15 cellular contexts compared by ENCODE assay signal in the genomic region with DNA sequence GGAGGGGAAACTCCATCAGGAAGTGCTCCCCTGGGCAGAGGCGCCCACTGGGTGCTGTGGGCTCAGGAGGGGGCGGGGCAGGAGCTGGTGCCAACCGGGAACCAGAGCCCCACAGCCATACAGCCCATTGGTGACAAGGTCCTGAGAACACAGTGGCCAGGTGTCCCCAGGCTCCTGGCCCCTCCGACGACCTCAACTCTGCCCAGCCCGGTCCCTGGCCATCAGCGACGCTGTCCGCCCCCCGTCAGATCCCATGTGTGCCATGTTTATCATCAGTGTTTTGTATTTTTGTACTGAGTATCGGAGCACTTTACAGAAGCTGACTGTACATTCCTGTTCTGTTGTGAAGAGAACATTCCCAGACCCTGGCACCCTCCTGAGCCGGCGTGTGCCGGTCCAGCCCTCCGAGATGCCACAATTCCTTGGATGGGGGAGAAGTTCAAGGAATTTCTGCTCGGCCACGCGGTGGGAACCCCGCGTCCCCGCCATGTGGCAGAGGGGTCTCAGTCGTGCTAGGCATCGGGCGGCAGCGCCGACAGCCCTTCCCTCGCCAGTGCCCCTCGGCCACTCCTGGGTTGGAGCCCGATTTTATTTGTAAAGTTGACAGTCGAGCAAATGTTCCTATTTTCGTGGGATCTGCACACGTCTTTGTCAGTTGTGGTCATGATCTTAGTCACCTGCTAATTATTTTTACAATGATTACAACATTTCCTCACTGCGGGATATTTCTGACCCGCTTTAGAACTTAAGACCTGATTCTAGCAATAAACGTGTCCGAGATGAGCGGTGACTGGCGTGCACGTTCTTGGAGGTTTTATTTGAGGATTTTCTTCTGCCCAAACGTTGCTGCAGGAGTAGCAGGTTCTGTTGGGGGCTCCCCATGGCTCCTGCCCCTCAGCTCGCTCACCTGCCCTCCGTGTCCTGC. TPM values are rescaled to one million over a fixed set of nuclear protein-coding genes. Genes with fewer than 3 reads are reported as not detected.
DNase-seq lines count a peak whose midpoint lies in the region; ATAC-seq lines count a peak whose summit lies in the region.
"Had no signal": no experiment of that assay in that cellular context is flagged by ENCODE, and none has a peak within 500 bp of the region (broad histone marks: within the 10 kb centered on the region; RNA-seq: fewer than 3 reads in every experiment).

No MANE protein-coding gene starts in this region.

- no peaks in the 10 kb centered on the region for H3K4me1 Mint-ChIP-seq in activated CD4-positive, alpha-beta T cell treated with anti-CD3 and anti-CD28 coated beads, Interleukin-2, amount 10 ng/mL, durations not matched to agents 24 days and 14 days
- H3K4me1 Mint-ChIP-seq in activated CD4-positive, alpha-beta T cell treated with anti-CD3 and anti-CD28 coated beads, Interleukin-2, amount 10 ng/mL, durations not matched to agents 7 days and 5 days = no peaks in the 10 kb centered on the region
- no peaks in the 10 kb centered on the region for H3K4me1 Mint-ChIP-seq in central memory CD8-positive, alpha-beta T cell
- H3K4me1 Mint-ChIP-seq in stimulated activated memory B cell treated with anti-CD40 and anti-IgM and Interleukin-4, amounts not matched to agents 10 μg/mL and 1 μg/mL and 100 μg/mL, for 72 hours = peaks cover 27% of the 10 kb centered on the region
- H3K4me1 Mint-ChIP-seq: CD8-positive, alpha-beta memory T cell; stimulated activated effector memory CD8-positive, alpha-beta T cell treated with anti-CD3 and anti-CD28 coated beads, Interleukin-12 subunit alpha, Interleukin-12 subunit beta, amount 100 ng/mL, for 72 hours had no signal

- peaks cover 6% of the 10 kb centered on the region for H3K36me3 Mint-ChIP-seq in activated CD4-positive, alpha-beta T cell treated with anti-CD3 and anti-CD28 coated beads, Interleukin-2, amount 10 ng/mL, durations not matched to agents 24 days and 14 days (ENCODE audit: low read depth)
- peaks cover 7% of the 10 kb centered on the region for H3K36me3 Mint-ChIP-seq in activated CD4-positive, alpha-beta T cell treated with anti-CD3 and anti-CD28 coated beads, Interleukin-2, amount 10 ng/mL, durations not matched to agents 7 days and 5 days (ENCODE audit: low read depth)
- H3K36me3 Mint-ChIP-seq in central memory CD8-positive, alpha-beta T cell (ENCODE audit: insufficient read depth) = peaks cover 42% of the 10 kb centered on the region
- peaks cover 38% of the 10 kb centered on the region for H3K36me3 Mint-ChIP-seq in stimulated activated memory B cell treated with anti-CD40 and anti-IgM and Interleukin-4, amounts not matched to agents 10 μg/mL and 1 μg/mL and 100 μg/mL, for 72 hours

- no peaks in the 10 kb centered on the region for H3K27me3 Mint-ChIP-seq in activated CD4-positive, alpha-beta T cell treated with anti-CD3 and anti-CD28 coated beads, Interleukin-2, amount 10 ng/mL, durations not matched to agents 24 days and 14 days
- H3K27me3 Mint-ChIP-seq in activated CD4-positive, alpha-beta T cell treated with anti-CD3 and anti-CD28 coated beads, Interleukin-2, amount 10 ng/mL, durations not matched to agents 7 days and 5 days = no peaks in the 10 kb centered on the region
- no peaks in the 10 kb centered on the region for H3K27me3 Mint-ChIP-seq in central memory CD8-positive, alpha-beta T cell
- H3K27me3 Mint-ChIP-seq in stimulated activated memory B cell treated with anti-CD40 and anti-IgM and Interleukin-4, amounts not matched to agents 10 μg/mL and 1 μg/mL and 100 μg/mL, for 72 hours = no peaks in the 10 kb centered on the region
- H3K27me3 Mint-ChIP-seq: progenitor cell of endocrine pancreas had no signal

- H3K4me3 Mint-ChIP-seq in activated CD4-positive, alpha-beta T cell treated with anti-CD3 and anti-CD28 coated beads, Interleukin-2, amount 10 ng/mL, durations not matched to agents 24 days and 14 days = no peak overlapping the region
- H3K4me3 Mint-ChIP-seq in activated CD4-positive, alpha-beta T cell treated with anti-CD3 and anti-CD28 coated beads, Interleukin-2, amount 10 ng/mL, durations not matched to agents 7 days and 5 days = no peak overlapping the region
- no peak overlapping the region for H3K4me3 Mint-ChIP-seq in central memory CD8-positive, alpha-beta T cell
- H3K4me3 Mint-ChIP-seq in stimulated activated memory B cell treated with anti-CD40 and anti-IgM and Interleukin-4, amounts not matched to agents 10 μg/mL and 1 μg/mL and 100 μg/mL, for 72 hours = peak overlapping the region; percentile 31
- H3K4me3 Mint-ChIP-seq: CD8-positive, alpha-beta memory T cell; stimulated activated effector memory CD8-positive, alpha-beta T cell treated with anti-CD3 and anti-CD28 coated beads, Interleukin-12 subunit alpha, Interleukin-12 subunit beta, amount 100 ng/mL, for 72 hours had no signal

- H3K27ac Mint-ChIP-seq in activated CD4-positive, alpha-beta T cell treated with anti-CD3 and anti-CD28 coated beads, Interleukin-2, amount 10 ng/mL, durations not matched to agents 24 days and 14 days = no peak overlapping the region
- no peak overlapping the region for H3K27ac Mint-ChIP-seq in activated CD4-positive, alpha-beta T cell treated with anti-CD3 and anti-CD28 coated beads, Interleukin-2, amount 10 ng/mL, durations not matched to agents 7 days and 5 days
- H3K27ac Mint-ChIP-seq in central memory CD8-positive, alpha-beta T cell (ENCODE audit: low read depth) = peak overlapping the region; percentile 70
- peak overlapping the region; percentile 90 for H3K27ac Mint-ChIP-seq in stimulated activated memory B cell treated with anti-CD40 and anti-IgM and Interleukin-4, amounts not matched to agents 10 μg/mL and 1 μg/mL and 100 μg/mL, for 72 hours

- POLR2A ChIA-PET in activated CD4-positive, alpha-beta T cell treated with anti-CD3 and anti-CD28 coated beads, Interleukin-2, amount 10 ng/mL, durations not matched to agents 7 days and 5 days (lab: Charles Lee) = no interaction called here

- intact Hi-C loops in activated CD4-positive, alpha-beta T cell treated with anti-CD3 and anti-CD28 coated beads, Interleukin-2, amount 10 ng/mL, durations not matched to agents 24 days and 14 days (cut with micrococcal nuclease) = no loop called here

- no peak for ATAC-seq in central memory CD8-positive, alpha-beta T cell (replicated peaks; ENCODE audit: extremely low read depth, poor library complexity, severe bottlenecking)
- ATAC-seq in stimulated activated memory B cell treated with anti-CD40 and anti-IgM and Interleukin-4, amounts not matched to agents 10 μg/mL and 1 μg/mL and 100 μg/mL, for 72 hours = no peak
- ATAC-seq in HG03460 (IDR thresholded peaks at IDR 0.05; ENCODE audit: unreplicated experiment) = no peak

- peak; percentile 49 for DNase-seq in activated CD4-positive, alpha-beta T cell treated with anti-CD3 and anti-CD28 coated beads, Interleukin-2, amount 10 ng/mL, durations not matched to agents 24 days and 14 days
- no peak for DNase-seq in activated CD4-positive, alpha-beta T cell treated with anti-CD3 and anti-CD28 coated beads, Interleukin-2, amount 10 ng/mL, durations not matched to agents 7 days and 5 days
- peak; percentile 79 to 95 for DNase-seq in NOMO-1 (lab: John Stamatoyannopoulos, UW; ENCODE audit: unreplicated experiment in 2 of 2)
- DNase-seq in central memory CD8-positive, alpha-beta T cell (ENCODE audit: low spot score in 2 of 2) = no peak
- DNase-seq in activated CD4-positive, CD25-positive, alpha-beta regulatory T cell treated with anti-CD3 and anti-CD28 coated beads, Interleukin-2, amount 50 U/mL, for 72 hours = no peak
- DNase-seq in effector CD4-positive, alpha-beta T cell = no peak
- DNase-seq: activated CD4-positive, alpha-beta T cell treated with anti-CD3 and anti-CD28 coated beads, Interleukin-2, amount 50 U/mL, for 48 hours; CD8-positive, alpha-beta memory T cell; DND-41; NCI-H1694 had no signal

- CTCF ChIA-PET in activated CD4-positive, alpha-beta T cell treated with anti-CD3 and anti-CD28 coated beads, Interleukin-2, amount 10 ng/mL, durations not matched to agents 7 days and 5 days (lab: Charles Lee) = interaction anchor here (0.6 kb wide), 1 partner anchor 122 kb away, joined by 3 read pairs; no protein-coding TSS in a partner anchor

- no peaks in the 10 kb centered on the region for H3K9me3 Mint-ChIP-seq in activated CD4-positive, alpha-beta T cell treated with anti-CD3 and anti-CD28 coated beads, Interleukin-2, amount 10 ng/mL, durations not matched to agents 24 days and 14 days
- H3K9me3 Mint-ChIP-seq in activated CD4-positive, alpha-beta T cell treated with anti-CD3 and anti-CD28 coated beads, Interleukin-2, amount 10 ng/mL, durations not matched to agents 7 days and 5 days = no peaks in the 10 kb centered on the region
- H3K9me3 Mint-ChIP-seq in central memory CD8-positive, alpha-beta T cell = no peaks in the 10 kb centered on the region
- H3K9me3 Mint-ChIP-seq in stimulated activated memory B cell treated with anti-CD40 and anti-IgM and Interleukin-4, amounts not matched to agents 10 μg/mL and 1 μg/mL and 100 μg/mL, for 72 hours = no peaks in the 10 kb centered on the region
- H3K9me3 Mint-ChIP-seq: CD8-positive, alpha-beta memory T cell; stimulated activated effector memory CD8-positive, alpha-beta T cell treated with anti-CD3 and anti-CD28 coated beads, Interleukin-12 subunit alpha, Interleukin-12 subunit beta, amount 100 ng/mL, for 72 hours had no signal

RNA-seq across cellular contexts. Expression of a gene that starts 16.9 kb away (rescaled TPM):
- 1.1 and 1.2 TPM in 2 replicates for total RNA-seq in activated CD4-positive, alpha-beta T cell treated with anti-CD3 and anti-CD28 coated beads, Interleukin-2, amount 10 ng/mL, durations not matched to agents 24 days and 14 days
- under 1 TPM; 0.46 to 0.67 TPM for total RNA-seq in activated CD4-positive, alpha-beta T cell treated with anti-CD3 and anti-CD28 coated beads, Interleukin-2, amount 10 ng/mL, durations not matched to agents 7 days and 5 days
- total RNA-seq: smooth muscle cell had no signal

RNA-seq across cellular contexts. Expression of a gene that starts 43.9 kb away (rescaled TPM):
- 5.1 and 5.7 TPM in 2 replicates for total RNA-seq in activated CD4-positive, alpha-beta T cell treated with anti-CD3 and anti-CD28 coated beads, Interleukin-2, amount 10 ng/mL, durations not matched to agents 24 days and 14 days
- total RNA-seq in activated CD4-positive, alpha-beta T cell treated with anti-CD3 and anti-CD28 coated beads, Interleukin-2, amount 10 ng/mL, durations not matched to agents 7 days and 5 days = 1 to 10 TPM; 6.5 to 6.7 TPM

RNA-seq across cellular contexts. Expression of a gene that starts 50.5 kb away (rescaled TPM):
- total RNA-seq in activated CD4-positive, alpha-beta T cell treated with anti-CD3 and anti-CD28 coated beads, Interleukin-2, amount 10 ng/mL, durations not matched to agents 24 days and 14 days = 13.3 and 13.7 TPM in 2 replicates
- 10 to 100 TPM; 13.2 to 14.8 TPM for total RNA-seq in activated CD4-positive, alpha-beta T cell treated with anti-CD3 and anti-CD28 coated beads, Interleukin-2, amount 10 ng/mL, durations not matched to agents 7 days and 5 days

Comparison
In these comparisons a context has a peak if more than half of its experiments do, and no peak if none do; other contexts are left out.
1. DNase-seq: peak in activated CD4-positive, alpha-beta T cell treated with anti-CD3 and anti-CD28 coated beads, Interleukin-2, amount 10 ng/mL, durations not matched to agents 24 days and 14 days (single experiment) and NOMO-1 (2 of 2); none in activated CD4-positive, alpha-beta T cell treated with anti-CD3 and anti-CD28 coated beads, Interleukin-2, amount 10 ng/mL, durations not matched to agents 7 days and 5 days (single experiment), central memory CD8-positive, alpha-beta T cell (0 of 2), activated CD4-positive, CD25-positive, alpha-beta regulatory T cell treated with anti-CD3 and anti-CD28 coated beads, Interleukin-2, amount 50 U/mL, for 72 hours (single experiment) and effector CD4-positive, alpha-beta T cell (single experiment).
2. H3K27ac Mint-ChIP-seq: peak in central memory CD8-positive, alpha-beta T cell (single experiment) and stimulated activated memory B cell treated with anti-CD40 and anti-IgM and Interleukin-4, amounts not matched to agents 10 μg/mL and 1 μg/mL and 100 μg/mL, for 72 hours (single experiment); none in activated CD4-positive, alpha-beta T cell treated with anti-CD3 and anti-CD28 coated beads, Interleukin-2, amount 10 ng/mL, durations not matched to agents 24 days and 14 days (single experiment) and activated CD4-positive, alpha-beta T cell treated with anti-CD3 and anti-CD28 coated beads, Interleukin-2, amount 10 ng/mL, durations not matched to agents 7 days and 5 days (single experiment).